In genomic region chr1:198600906-198601305, GRCh38 we compare ENCODE assay signal across 25 cellular contexts. TPM values are rescaled to one million over a fixed set of nuclear protein-coding genes. Genes with fewer than 3 reads are reported as not detected.
A peak's percentile ranks its signal among the peaks of the same experiment; 100 is the strongest.
DNase-seq lines count a peak whose midpoint lies in the region; ATAC-seq and TF ChIP-seq lines count a peak whose summit lies in the region.
"Had no signal": no experiment of that assay in that cellular context is flagged by ENCODE, and none has a peak within 500 bp of the region (broad histone marks: within the 10 kb centered on the region; RNA-seq: fewer than 3 reads in every experiment).

No MANE protein-coding gene starts in this region.

- no peaks in the 10 kb centered on the region for H3K27me3 Mint-ChIP-seq in WTC11 (ENCODE audit: low read depth)
- H3K27me3 Mint-ChIP-seq in naive B cell: no peaks in the 10 kb centered on the region
- H3K27me3 Mint-ChIP-seq in mesothelial cell of epicardium (ENCODE audit: low read depth): no peaks in the 10 kb centered on the region
- H3K27me3 Mint-ChIP-seq: CD4-positive, alpha-beta memory T cell had no signal

- H3K4me3 ChIP-seq in AG10803 (ENCODE audit: low read length) (no peak overlapping the region), BLaER1 (no peak overlapping the region)
- H3K4me3 ChIP-seq in effector memory CD4-positive, alpha-beta T cell (ENCODE audit: insufficient read depth, low read depth, low read length, poor library complexity, severe bottlenecking): no peak overlapping the region
- H3K4me3 ChIP-seq: ovary, skin epidermis, upper lobe of left lung had no signal

- peaks cover 36% of the 10 kb centered on the region for H3K4me1 Mint-ChIP-seq in WTC11
- H3K4me1 Mint-ChIP-seq in naive B cell: peaks cover 53 to 86% (median 67%) of the 10 kb centered on the region in 3 donors
- peaks cover 4% of the 10 kb centered on the region for H3K4me1 Mint-ChIP-seq in mesothelial cell of epicardium

- H3K36me3 Mint-ChIP-seq in WTC11 (peaks cover 15% of the 10 kb centered on the region), naive B cell (peaks cover 7 to 17% of the 10 kb centered on the region in 2 donors), mesothelial cell of epicardium (no peaks in the 10 kb centered on the region)

- no peaks in the 10 kb centered on the region for H3K36me3 ChIP-seq in BLaER1
- H3K36me3 ChIP-seq in effector memory CD4-positive, alpha-beta T cell (ENCODE audit: control insufficient read depth, insufficient read depth, low read length): no peaks in the 10 kb centered on the region
- H3K36me3 ChIP-seq: ovary, upper lobe of left lung had no signal

- peak; percentile 53; the same call in 1 of the 2 replicates for ATAC-seq in WTC11
- ATAC-seq in naive B cell (ENCODE audit: low read depth in 2 of 2): no peak

- peaks cover 26% of the 10 kb centered on the region for H3K9me3 Mint-ChIP-seq in WTC11
- H3K9me3 Mint-ChIP-seq in naive B cell: peaks cover 2 to 17% (median 6%) of the 10 kb centered on the region in 7 donors
- H3K9me3 Mint-ChIP-seq in mesothelial cell of epicardium: peaks cover 7% of the 10 kb centered on the region

- no peak overlapping the region; the same call in 1 of the 2 replicates for H3K27ac ChIP-seq in BLaER1
- H3K27ac ChIP-seq in effector memory CD4-positive, alpha-beta T cell (ENCODE audit: insufficient read depth, low read length, poor library complexity, severe bottlenecking): no peak overlapping the region
- H3K27ac ChIP-seq: ovary, skin epidermis, upper lobe of left lung had no signal

- CTCF ChIA-PET in WTC11 (lab: Charles Lee): no interaction called here

- POLR2A ChIA-PET in WTC11 (lab: Charles Lee): no interaction called here

- DNase-seq in AG10803 (ENCODE audit: low read depth): peak; percentile 48
- peak; percentile 10 for DNase-seq in WTC11 (ENCODE audit: low spot score)
- no peak for DNase-seq in naive B cell
- no peak for DNase-seq in effector memory CD4-positive, alpha-beta T cell
- no peak for DNase-seq in mesothelial cell of epicardium (ENCODE audit: low spot score in 2 of 2, unreplicated experiment in 2 of 2)
- DNase-seq in NCI-H510A (lab: John Stamatoyannopoulos, UW): no peak
- DNase-seq: activated gamma-delta T cell treated with Interleukin-2 at 50 U/mL for 16 hours; aorta; CD4-positive, alpha-beta memory T cell; effector CD4-positive, alpha-beta T cell; erythroblast; glutamatergic neuron; Kasumi-1; midbrain; MV-4-11; NCI-H2171; NCI-H510A treated with DMSO at 0.1 percent for 48 hours; ovary; retina; Right ventricle myocardium superior; upper lobe of left lung had no signal

- TF ChIP-seq CTCF in AG10803 (conservative IDR thresholded peaks at IDR 0.05; ENCODE audit: low read length) (no peak), WTC11 (IDR thresholded peaks at IDR 0.05) (no peak), mesothelial cell of epicardium (IDR thresholded peaks at IDR 0.05; ENCODE audit: unreplicated experiment) (no peak)

- peaks cover 57% of the 10 kb centered on the region for H3K4me1 ChIP-seq in BLaER1
- H3K4me1 ChIP-seq in effector memory CD4-positive, alpha-beta T cell (ENCODE audit: control insufficient read depth, insufficient read depth, low read length, poor library complexity, severe bottlenecking): peaks cover 13% of the 10 kb centered on the region
- H3K4me1 ChIP-seq: upper lobe of left lung had no signal

- H3K27ac Mint-ChIP-seq in WTC11: peak overlapping the region; percentile 29; the same call in 1 of the 2 replicates
- H3K27ac Mint-ChIP-seq in naive B cell: peak overlapping the region; percentile 23 to 96 (median 87)
- no peak overlapping the region for H3K27ac Mint-ChIP-seq in mesothelial cell of epicardium
- H3K27ac Mint-ChIP-seq: T-helper 2 cell treated with Interferon-gamma antibody and Interleukin-4, amounts not matched to agents 5 μg/mL and 100 μg/mL, for 36 hours had no signal

- H3K4me3 Mint-ChIP-seq in WTC11: no peak overlapping the region
- H3K4me3 Mint-ChIP-seq in naive B cell: peak overlapping the region in 4 of 8 donors; percentile 35 to 79 (median 44)
- no peak overlapping the region for H3K4me3 Mint-ChIP-seq in mesothelial cell of epicardium
- H3K4me3 Mint-ChIP-seq: T-helper 2 cell treated with Interferon-gamma antibody and Interleukin-4, amounts not matched to agents 5 μg/mL and 100 μg/mL, for 36 hours had no signal

- no peaks in the 10 kb centered on the region for H3K27me3 ChIP-seq in BLaER1
- no peaks in the 10 kb centered on the region for H3K27me3 ChIP-seq in effector memory CD4-positive, alpha-beta T cell (replicated peaks; ENCODE audit: control insufficient read depth, insufficient read depth, low read length, poor library complexity, severe bottlenecking)
- H3K27me3 ChIP-seq: ovary, upper lobe of left lung had no signal

- H3K4me2 ChIP-seq in BLaER1: 0 out of 2 replicates have a peak overlapping the region, but pooled peaks have one; percentile 9

- no peak overlapping the region for H3K9ac ChIP-seq in BLaER1

- peaks cover 8% of the 10 kb centered on the region; the same call in 1 of the 2 replicates for H3K9me3 ChIP-seq in BLaER1
- no peaks in the 10 kb centered on the region for H3K9me3 ChIP-seq in effector memory CD4-positive, alpha-beta T cell (ENCODE audit: control insufficient read depth, low read length)
- H3K9me3 ChIP-seq: ovary, upper lobe of left lung had no signal

- no peaks in the 10 kb centered on the region for H4K20me1 ChIP-seq in BLaER1

TF ChIP-seq in WTC11, 78 proteins besides CTCF, POLR2A, EP300 and RAD21:
- no peak for TF ChIP-seq CBFB (CRISPR knock-in tag; IDR thresholded peaks at IDR 0.05; ENCODE audit: low read depth)

RNA-seq across cellular contexts. Expression of gene PTPRC, which starts 37.9 kb away (rescaled TPM):
- total RNA-seq in WTC11 (2021) (0.71 to 1.4 TPM (median 1.2 TPM) in 3 replicates), mesothelial cell of epicardium (not detected in 3 replicates)
- polyA plus RNA-seq in naive B cell (ENCODE audit: low read depth in 6 of 6): 1,000 to 10,000 TPM in 1 of 6 donors, 100 to 1,000 TPM in 5; 771 to 1,016 (median 851) TPM
- polyA plus RNA-seq: keratinocyte had no signal

Comparison
In these comparisons a context has a peak if more than half of its experiments do, and no peak if none do; other contexts are left out.
1. DNase-seq: peak in AG10803 (single experiment) and WTC11 (single experiment); none in naive B cell (single experiment), effector memory CD4-positive, alpha-beta T cell (0 of 3), mesothelial cell of epicardium (0 of 2) and NCI-H510A (single experiment).